ENCODE assay signal across 25 cellular contexts in the genomic region with DNA sequence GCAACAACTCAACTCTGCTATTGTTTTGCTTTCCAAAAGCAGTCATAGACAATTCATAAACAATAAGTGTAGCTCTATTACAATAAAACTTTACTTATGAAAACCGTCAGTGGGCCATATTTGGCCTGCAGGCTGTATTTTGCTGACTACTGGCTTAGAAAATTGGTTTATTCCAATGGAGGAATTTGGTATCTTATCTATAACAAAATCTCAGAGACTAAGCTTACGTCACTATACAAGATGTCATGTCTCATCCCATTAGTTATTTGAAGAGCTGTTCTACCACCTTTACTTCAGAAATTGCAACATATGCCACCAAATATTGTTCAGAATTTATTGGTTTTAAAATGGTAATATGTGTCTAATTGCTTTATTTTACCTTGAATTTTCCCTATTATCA.
"Had no signal": no experiment of that assay in that cellular context is flagged by ENCODE, and none has a peak within 500 bp of the region (broad histone marks: within the 10 kb centered on the region; RNA-seq: fewer than 3 reads in every experiment).

No MANE protein-coding gene starts in this region.

- H3K36me3 ChIP-seq: breast epithelium, SJSA1 had no signal

- H3K9me3 ChIP-seq: breast epithelium, SJSA1 had no signal

- H3K4me3 ChIP-seq: breast epithelium, PC-9, SJSA1 had no signal

- H3K4me1 ChIP-seq: breast epithelium, SJSA1 had no signal

- H2AFZ ChIP-seq: PC-9 had no signal

- DNase-seq: activated CD4-positive, alpha-beta T cell treated with anti-CD3 and anti-CD28 coated beads for 48 hours; activated CD4-positive, alpha-beta T cell treated with anti-CD3 and anti-CD28 coated beads, Interleukin-2, amount 50 U/mL, for 4 hours; activated CD4-positive, CD25-positive, alpha-beta regulatory T cell treated with anti-CD3 and anti-CD28 coated beads, Interleukin-2, amount 50 U/mL, for 72 hours; activated CD8-positive, alpha-beta memory T cell treated with anti-CD3 and anti-CD28 coated beads, Interleukin-2, amount 50 U/mL, for 48 hours; activated CD8-positive, alpha-beta T cell treated with anti-CD3 and anti-CD28 coated beads, Interleukin-2, amount 10 ng/mL, durations not matched to agents 7 days and 5 days; activated naive CD4-positive, alpha-beta T cell treated with anti-CD3 and anti-CD28 coated beads, Interleukin-2, amount 50 U/mL, for 16 hours; activated T-cell treated with anti-CD3 and anti-CD28 coated beads, Interleukin-2, amount 50 U/mL, for 1 hour; aorta; caudate nucleus; KG1; MV-4-11; NCI-H1092 treated with DMSO at 0.1 percent for 48 hours; NCI-H1436; NCI-H1694 treated with DMSO at 0.1 percent for 48 hours; NCI-H2081; NCI-H510A treated with DMSO at 0.1 percent for 48 hours; NCI-H69; PC-9; Right ventricle myocardium superior; RPMI8226; T-helper 17 cell; T-helper 9 cell had no signal

- ATAC-seq: activated CD8-positive, alpha-beta T cell treated with anti-CD3 and anti-CD28 coated beads, Interleukin-2, amount 10 ng/mL, durations not matched to agents 7 days and 5 days; T-helper 17 cell; WTC11 had no signal

- H3K27me3 ChIP-seq: breast epithelium, SJSA1 had no signal

- H3K4me3 Mint-ChIP-seq: activated CD8-positive, alpha-beta T cell treated with anti-CD3 and anti-CD28 coated beads, Interleukin-2, amount 10 ng/mL, durations not matched to agents 7 days and 5 days; T-helper 17 cell; WTC11 had no signal

- H3K4me1 Mint-ChIP-seq: T-helper 17 cell, WTC11 had no signal

- H3K27me3 Mint-ChIP-seq: T-helper 17 cell had no signal

- H3K36me3 Mint-ChIP-seq: WTC11 had no signal

- H3K4me2 ChIP-seq: PC-9 had no signal

- H3K9me3 Mint-ChIP-seq: WTC11 had no signal

- H3K27ac ChIP-seq: breast epithelium, PC-9, SJSA1 had no signal

- H3K27ac Mint-ChIP-seq: activated CD8-positive, alpha-beta T cell treated with anti-CD3 and anti-CD28 coated beads, Interleukin-2, amount 10 ng/mL, durations not matched to agents 7 days and 5 days; T-helper 17 cell; WTC11 had no signal
